ENCODE assay signal across 1 cellular context in the genomic region with DNA sequence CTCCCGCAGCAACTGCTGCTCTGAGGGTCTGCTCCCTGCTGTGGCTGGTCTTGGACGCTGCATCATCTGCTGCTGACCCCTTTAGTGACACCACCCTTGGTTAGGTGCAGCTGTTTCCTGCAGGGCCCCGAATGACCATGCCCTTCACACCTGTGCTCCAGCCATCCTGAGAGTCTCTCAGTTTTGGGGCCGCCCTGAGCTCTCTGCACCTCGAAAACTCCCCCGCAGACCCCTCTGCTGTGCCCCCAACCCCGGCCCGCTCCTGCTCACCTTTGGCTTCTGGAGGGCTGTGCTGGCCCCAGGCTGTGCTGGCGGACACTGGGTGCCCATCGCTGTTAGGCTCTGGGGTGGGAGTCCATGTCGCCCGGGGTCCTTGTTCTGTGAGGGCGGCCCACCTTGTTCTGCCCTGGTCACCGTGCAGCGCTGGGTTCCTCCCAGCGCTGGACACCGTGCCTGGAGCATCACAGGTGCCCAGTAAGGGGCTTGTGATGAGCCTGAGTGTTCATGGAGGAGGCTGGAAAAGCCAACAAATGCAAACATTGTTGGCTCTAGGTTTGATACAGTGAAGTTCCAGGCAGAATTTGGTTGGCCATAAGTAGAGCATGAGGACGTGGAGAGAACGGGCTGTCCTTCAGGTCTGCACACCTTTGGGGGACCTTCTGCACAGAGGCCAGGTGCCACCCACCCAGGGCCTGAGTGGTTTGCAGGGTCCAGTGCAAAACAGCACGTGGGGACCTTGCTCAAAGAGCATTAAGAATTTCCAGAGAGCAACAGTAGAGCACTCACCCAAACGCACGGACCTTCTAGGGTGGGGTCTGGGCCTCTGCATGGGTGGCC.
TF ChIP-seq lines count a peak whose summit lies in the region.

No MANE protein-coding gene starts in this region.

TF ChIP-seq in HepG2, 621 proteins besides CTCF, POLR2A, EP300 and RAD21:
- TF ChIP-seq DR1 (CRISPR knock-in tag; IDR thresholded peaks at IDR 0.05): no peak
- TF ChIP-seq SATB2 (CRISPR knock-in tag; IDR thresholded peaks at IDR 0.05): no peak
- TF ChIP-seq ZFAT (CRISPR knock-in tag; conservative IDR thresholded peaks at IDR 0.05): no peak
- TF ChIP-seq, protein P1, sequence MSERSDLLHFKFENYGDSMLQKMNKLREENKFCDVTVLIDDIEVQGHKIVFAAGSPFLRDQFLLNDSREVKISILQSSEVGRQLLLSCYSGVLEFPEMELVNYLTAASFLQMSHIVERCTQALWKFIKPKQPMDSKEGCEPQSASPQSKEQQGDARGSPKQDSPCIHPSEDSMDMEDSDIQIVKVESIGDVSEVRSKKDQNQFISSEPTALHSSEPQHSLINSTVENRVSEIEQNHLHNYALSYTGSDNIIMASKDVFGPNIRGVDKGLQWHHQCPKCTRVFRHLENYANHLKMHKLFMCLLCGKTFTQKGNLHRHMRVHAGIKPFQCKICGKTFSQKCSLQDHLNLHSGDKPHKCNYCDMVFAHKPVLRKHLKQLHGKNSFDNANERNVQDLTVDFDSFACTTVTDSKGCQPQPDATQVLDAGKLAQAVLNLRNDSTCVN (CRISPR knock-in tag; IDR thresholded peaks at IDR 0.05; ENCODE audit: borderline replicate concordance): no peak
- TF ChIP-seq, protein P2, sequence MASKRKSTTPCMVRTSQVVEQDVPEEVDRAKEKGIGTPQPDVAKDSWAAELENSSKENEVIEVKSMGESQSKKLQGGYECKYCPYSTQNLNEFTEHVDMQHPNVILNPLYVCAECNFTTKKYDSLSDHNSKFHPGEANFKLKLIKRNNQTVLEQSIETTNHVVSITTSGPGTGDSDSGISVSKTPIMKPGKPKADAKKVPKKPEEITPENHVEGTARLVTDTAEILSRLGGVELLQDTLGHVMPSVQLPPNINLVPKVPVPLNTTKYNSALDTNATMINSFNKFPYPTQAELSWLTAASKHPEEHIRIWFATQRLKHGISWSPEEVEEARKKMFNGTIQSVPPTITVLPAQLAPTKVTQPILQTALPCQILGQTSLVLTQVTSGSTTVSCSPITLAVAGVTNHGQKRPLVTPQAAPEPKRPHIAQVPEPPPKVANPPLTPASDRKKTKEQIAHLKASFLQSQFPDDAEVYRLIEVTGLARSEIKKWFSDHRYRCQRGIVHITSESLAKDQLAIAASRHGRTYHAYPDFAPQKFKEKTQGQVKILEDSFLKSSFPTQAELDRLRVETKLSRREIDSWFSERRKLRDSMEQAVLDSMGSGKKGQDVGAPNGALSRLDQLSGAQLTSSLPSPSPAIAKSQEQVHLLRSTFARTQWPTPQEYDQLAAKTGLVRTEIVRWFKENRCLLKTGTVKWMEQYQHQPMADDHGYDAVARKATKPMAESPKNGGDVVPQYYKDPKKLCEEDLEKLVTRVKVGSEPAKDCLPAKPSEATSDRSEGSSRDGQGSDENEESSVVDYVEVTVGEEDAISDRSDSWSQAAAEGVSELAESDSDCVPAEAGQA (IDR thresholded peaks at IDR 0.05; ENCODE audit: low read depth): no peak
- TF ChIP-seq, protein P2 (CRISPR knock-in tag; IDR thresholded peaks at IDR 0.05; ENCODE audit: borderline replicate concordance): no peak
- no peak for TF ChIP-seq ERF (CRISPR knock-in tag; IDR thresholded peaks at IDR 0.05)
- TF ChIP-seq TAF1 (CRISPR knock-in tag; IDR thresholded peaks at IDR 0.05): no peak
- no peak for TF ChIP-seq STAG1 (CRISPR knock-in tag; IDR thresholded peaks at IDR 0.05)
- no peak for TF ChIP-seq ZFP36 (IDR thresholded peaks at IDR 0.05; ENCODE audit: borderline replicate concordance, low read depth, low read length, partially characterized antibody)
- TF ChIP-seq ZMYM2 (CRISPR knock-in tag; IDR thresholded peaks at IDR 0.05): no peak
- TF ChIP-seq RBM22 (optimal IDR thresholded peaks at IDR 0.05; ENCODE audit: low read length): no peak
- no peak for TF ChIP-seq SMYD3 (CRISPR knock-in tag; IDR thresholded peaks at IDR 0.05)
- TF ChIP-seq ZNF430 (CRISPR knock-in tag; IDR thresholded peaks at IDR 0.05): no peak
- no peak for TF ChIP-seq ZNF567 (CRISPR knock-in tag; IDR thresholded peaks at IDR 0.05; ENCODE audit: borderline replicate concordance)
- TF ChIP-seq, protein P3, sequence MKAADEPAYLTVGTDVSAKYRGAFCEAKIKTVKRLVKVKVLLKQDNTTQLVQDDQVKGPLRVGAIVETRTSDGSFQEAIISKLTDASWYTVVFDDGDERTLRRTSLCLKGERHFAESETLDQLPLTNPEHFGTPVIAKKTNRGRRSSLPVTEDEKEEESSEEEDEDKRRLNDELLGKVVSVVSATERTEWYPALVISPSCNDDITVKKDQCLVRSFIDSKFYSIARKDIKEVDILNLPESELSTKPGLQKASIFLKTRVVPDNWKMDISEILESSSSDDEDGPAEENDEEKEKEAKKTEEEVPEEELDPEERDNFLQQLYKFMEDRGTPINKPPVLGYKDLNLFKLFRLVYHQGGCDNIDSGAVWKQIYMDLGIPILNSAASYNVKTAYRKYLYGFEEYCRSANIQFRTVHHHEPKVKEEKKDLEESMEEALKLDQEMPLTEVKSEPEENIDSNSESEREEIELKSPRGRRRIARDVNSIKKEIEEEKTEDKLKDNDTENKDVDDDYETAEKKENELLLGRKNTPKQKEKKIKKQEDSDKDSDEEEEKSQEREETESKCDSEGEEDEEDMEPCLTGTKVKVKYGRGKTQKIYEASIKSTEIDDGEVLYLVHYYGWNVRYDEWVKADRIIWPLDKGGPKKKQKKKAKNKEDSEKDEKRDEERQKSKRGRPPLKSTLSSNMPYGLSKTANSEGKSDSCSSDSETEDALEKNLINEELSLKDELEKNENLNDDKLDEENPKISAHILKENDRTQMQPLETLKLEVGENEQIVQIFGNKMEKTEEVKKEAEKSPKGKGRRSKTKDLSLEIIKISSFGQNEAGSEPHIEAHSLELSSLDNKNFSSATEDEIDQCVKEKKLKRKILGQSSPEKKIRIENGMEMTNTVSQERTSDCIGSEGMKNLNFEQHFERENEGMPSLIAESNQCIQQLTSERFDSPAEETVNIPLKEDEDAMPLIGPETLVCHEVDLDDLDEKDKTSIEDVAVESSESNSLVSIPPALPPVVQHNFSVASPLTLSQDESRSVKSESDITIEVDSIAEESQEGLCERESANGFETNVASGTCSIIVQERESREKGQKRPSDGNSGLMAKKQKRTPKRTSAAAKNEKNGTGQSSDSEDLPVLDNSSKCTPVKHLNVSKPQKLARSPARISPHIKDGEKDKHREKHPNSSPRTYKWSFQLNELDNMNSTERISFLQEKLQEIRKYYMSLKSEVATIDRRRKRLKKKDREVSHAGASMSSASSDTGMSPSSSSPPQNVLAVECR (CRISPR knock-in tag; IDR thresholded peaks at IDR 0.05; ENCODE audit: borderline replicate concordance): no peak
TF ChIP-seq in HepG2: peak in this region for 0.
